ENCODE assay signal across 1 cellular context in the genomic region with DNA sequence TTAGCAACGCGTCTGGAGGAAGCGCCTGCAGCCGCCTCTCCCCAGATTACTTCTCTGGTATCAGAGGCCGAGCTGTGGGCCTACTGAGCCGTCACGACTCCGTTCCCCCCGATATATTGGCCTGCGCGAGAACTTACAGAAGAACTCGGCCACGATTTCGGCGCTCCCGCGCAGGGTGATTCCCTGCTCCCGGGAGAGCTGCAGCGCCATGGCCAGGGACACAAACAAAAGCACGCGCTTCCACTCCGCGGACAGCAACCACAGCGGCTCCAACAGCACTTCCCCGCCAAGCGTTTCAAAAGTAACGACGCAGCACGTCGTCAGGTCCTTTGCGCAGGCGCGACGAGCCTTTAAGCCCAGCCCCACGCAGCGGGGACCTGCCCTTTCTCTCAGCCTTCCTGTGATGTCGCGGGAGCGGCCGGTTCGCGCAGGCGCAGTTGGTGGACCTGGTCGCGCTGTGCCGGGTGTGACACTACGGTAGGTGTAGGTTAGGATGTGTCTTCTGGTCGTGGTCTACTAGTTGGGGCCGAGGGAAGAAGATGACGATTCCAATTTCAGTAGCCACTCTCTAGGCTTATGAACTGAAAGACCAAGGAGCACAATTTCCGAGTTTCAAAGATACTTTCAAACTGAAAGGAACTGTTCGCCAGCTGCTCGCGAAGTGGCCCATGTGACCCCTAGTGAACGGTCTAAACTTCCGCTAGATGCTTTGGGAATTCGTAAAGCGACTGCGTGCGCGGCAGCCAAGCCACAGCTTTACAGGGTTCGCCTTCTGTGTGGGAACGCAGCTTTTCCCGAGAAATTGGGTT.
TF ChIP-seq lines count a peak whose summit lies in the region.

A gene (minus strand): TSS at position 324 of the 809 bp plus-strand sequence. CDS start 114 bp downstream, at position 210.

TF ChIP-seq in K562, 482 proteins besides CTCF, POLR2A, EP300 and RAD21 (continued from another document and continues in another):
- TF ChIP-seq, protein P1, sequence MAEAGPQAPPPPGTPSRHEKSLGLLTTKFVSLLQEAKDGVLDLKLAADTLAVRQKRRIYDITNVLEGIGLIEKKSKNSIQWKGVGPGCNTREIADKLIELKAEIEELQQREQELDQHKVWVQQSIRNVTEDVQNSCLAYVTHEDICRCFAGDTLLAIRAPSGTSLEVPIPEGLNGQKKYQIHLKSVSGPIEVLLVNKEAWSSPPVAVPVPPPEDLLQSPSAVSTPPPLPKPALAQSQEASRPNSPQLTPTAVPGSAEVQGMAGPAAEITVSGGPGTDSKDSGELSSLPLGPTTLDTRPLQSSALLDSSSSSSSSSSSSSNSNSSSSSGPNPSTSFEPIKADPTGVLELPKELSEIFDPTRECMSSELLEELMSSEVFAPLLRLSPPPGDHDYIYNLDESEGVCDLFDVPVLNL (CRISPR knock-in tag; IDR thresholded peaks at IDR 0.05; ENCODE audit: low read depth) = peak; percentile 100
- TF ChIP-seq SPI1 (IDR thresholded peaks at IDR 0.05; ENCODE audit: borderline replicate concordance, low read depth, low read length) (peak; percentile 42; the same call in 1 of the 2 replicates), TAF9B (IDR thresholded peaks at IDR 0.05; ENCODE audit: partially characterized antibody) (peak; percentile 73), NFE2L1 (tag; IDR thresholded peaks at IDR 0.05; ENCODE audit: borderline replicate concordance, low read depth) (no peak), HDAC8 (tag; IDR thresholded peaks at IDR 0.05) (no peak), DDX20 (tag; IDR thresholded peaks at IDR 0.05; ENCODE audit: low read depth) (no peak), NFXL1 (CRISPR knock-in tag; IDR thresholded peaks at IDR 0.05) (no peak), PCBP1 (IDR thresholded peaks at IDR 0.05; ENCODE audit: low read depth, low read length, poor library complexity, severe bottlenecking) (no peak), POU5F1 (IDR thresholded peaks at IDR 0.05; ENCODE audit: borderline replicate concordance, low read depth, low read length, partially characterized antibody) (peak; percentile 17), CBX2 (IDR thresholded peaks at IDR 0.05; ENCODE audit: insufficient read depth, low read length, poor library complexity, severe bottlenecking) (no peak), MAZ (CRISPR knock-in tag; conservative IDR thresholded peaks at IDR 0.05 in 1 of 2, IDR thresholded peaks at IDR 0.05 in 1 of 2) (peak in 1 of 2 experiments; percentile 42; a peak in 2 of 4 replicates), POLR2H (tag; IDR thresholded peaks at IDR 0.05; ENCODE audit: low read depth) (peak; percentile 92), SAP30 (IDR thresholded peaks at IDR 0.05; ENCODE audit: borderline replicate concordance, insufficient read depth, low read depth, low read length, poor library complexity, severe bottlenecking) (peak; percentile 97), PHF8 (IDR thresholded peaks at IDR 0.05; ENCODE audit: borderline replicate concordance, low read length) (peak; percentile 93), EHMT2 (IDR thresholded peaks at IDR 0.05) (no peak), YY1 (IDR thresholded peaks at IDR 0.05; ENCODE audit: borderline replicate concordance in 1 of 3, control insufficient read depth in 1 of 3, extremely low read depth in 1 of 3, insufficient read depth in 3 of 3, insufficient read length in 1 of 3, insufficient replicate concordance in 2 of 3, low read depth in 1 of 3, low read length in 2 of 3) (peak in 2 of 3 experiments; percentile 54 to 55), GATAD2B (IDR thresholded peaks at IDR 0.05; ENCODE audit: borderline replicate concordance) (no peak), CREM (IDR thresholded peaks at IDR 0.05; ENCODE audit: low read depth) (peak; percentile 74), ZNF707 (CRISPR knock-in tag; conservative IDR thresholded peaks at IDR 0.05) (no peak), ELF2 (CRISPR knock-in tag; IDR thresholded peaks at IDR 0.05) (0 out of 2 replicates have a peak, but pooled peaks have one; percentile 45), ZNF780A (CRISPR knock-in tag; IDR thresholded peaks at IDR 0.05) (no peak), ZNF253 (CRISPR knock-in tag; conservative IDR thresholded peaks at IDR 0.05) (no peak), PHB (CRISPR knock-in tag; IDR thresholded peaks at IDR 0.05) (no peak), PURB (CRISPR knock-in tag; IDR thresholded peaks at IDR 0.05; ENCODE audit: low read depth) (no peak), HCFC1 (IDR thresholded peaks at IDR 0.05; ENCODE audit: low read depth, low read length) (no peak), MEIS2 (IDR thresholded peaks at IDR 0.05; ENCODE audit: partially characterized antibody) (peak; percentile 86), ZFX (CRISPR knock-in tag; IDR thresholded peaks at IDR 0.05) (peak; percentile 95), MTF1 (CRISPR knock-in tag; IDR thresholded peaks at IDR 0.05; ENCODE audit: borderline replicate concordance) (no peak), BCL6 (CRISPR knock-in tag; IDR thresholded peaks at IDR 0.05) (no peak), ZNF75A (CRISPR knock-in tag; IDR thresholded peaks at IDR 0.05) (no peak), HEY1 (CRISPR knock-in tag; IDR thresholded peaks at IDR 0.05; ENCODE audit: borderline replicate concordance) (no peak), HIVEP1 (CRISPR knock-in tag; IDR thresholded peaks at IDR 0.05) (no peak), CHD1 (IDR thresholded peaks at IDR 0.05; ENCODE audit: low read length) (peak; percentile 66), MTA3 (IDR thresholded peaks at IDR 0.05; ENCODE audit: borderline replicate concordance) (peak; percentile 66; the same call in 1 of the 2 replicates), RBM15 (IDR thresholded peaks at IDR 0.05; ENCODE audit: insufficient read depth, low read length) (no peak), FUS (optimal IDR thresholded peaks at IDR 0.05; ENCODE audit: low read depth, low read length) (no peak), ZC3H11A (IDR thresholded peaks at IDR 0.05; ENCODE audit: low read depth, low read length) (no peak), SMARCB1 (IDR thresholded peaks at IDR 0.05; ENCODE audit: insufficient read length, low read depth) (peak; percentile 40), NR1H2 (CRISPR knock-in tag; IDR thresholded peaks at IDR 0.05) (peak; percentile 10; the same call in 1 of the 2 replicates)
- TF ChIP-seq, protein P2, sequence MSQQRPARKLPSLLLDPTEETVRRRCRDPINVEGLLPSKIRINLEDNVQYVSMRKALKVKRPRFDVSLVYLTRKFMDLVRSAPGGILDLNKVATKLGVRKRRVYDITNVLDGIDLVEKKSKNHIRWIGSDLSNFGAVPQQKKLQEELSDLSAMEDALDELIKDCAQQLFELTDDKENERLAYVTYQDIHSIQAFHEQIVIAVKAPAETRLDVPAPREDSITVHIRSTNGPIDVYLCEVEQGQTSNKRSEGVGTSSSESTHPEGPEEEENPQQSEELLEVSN (IDR thresholded peaks at IDR 0.05; ENCODE audit: borderline replicate concordance in 1 of 2, extremely low read depth in 1 of 2, insufficient read depth in 1 of 2, insufficient read length in 1 of 2, low read depth in 1 of 2, low read length in 1 of 2, poor library complexity in 1 of 2, severe bottlenecking in 1 of 2) = peak; percentile 70 to 86
- TF ChIP-seq, protein P3, sequence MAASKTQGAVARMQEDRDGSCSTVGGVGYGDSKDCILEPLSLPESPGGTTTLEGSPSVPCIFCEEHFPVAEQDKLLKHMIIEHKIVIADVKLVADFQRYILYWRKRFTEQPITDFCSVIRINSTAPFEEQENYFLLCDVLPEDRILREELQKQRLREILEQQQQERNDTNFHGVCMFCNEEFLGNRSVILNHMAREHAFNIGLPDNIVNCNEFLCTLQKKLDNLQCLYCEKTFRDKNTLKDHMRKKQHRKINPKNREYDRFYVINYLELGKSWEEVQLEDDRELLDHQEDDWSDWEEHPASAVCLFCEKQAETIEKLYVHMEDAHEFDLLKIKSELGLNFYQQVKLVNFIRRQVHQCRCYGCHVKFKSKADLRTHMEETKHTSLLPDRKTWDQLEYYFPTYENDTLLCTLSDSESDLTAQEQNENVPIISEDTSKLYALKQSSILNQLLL (CRISPR knock-in tag; IDR thresholded peaks at IDR 0.05; ENCODE audit: borderline replicate concordance) = no peak
- TF ChIP-seq, protein P4, sequence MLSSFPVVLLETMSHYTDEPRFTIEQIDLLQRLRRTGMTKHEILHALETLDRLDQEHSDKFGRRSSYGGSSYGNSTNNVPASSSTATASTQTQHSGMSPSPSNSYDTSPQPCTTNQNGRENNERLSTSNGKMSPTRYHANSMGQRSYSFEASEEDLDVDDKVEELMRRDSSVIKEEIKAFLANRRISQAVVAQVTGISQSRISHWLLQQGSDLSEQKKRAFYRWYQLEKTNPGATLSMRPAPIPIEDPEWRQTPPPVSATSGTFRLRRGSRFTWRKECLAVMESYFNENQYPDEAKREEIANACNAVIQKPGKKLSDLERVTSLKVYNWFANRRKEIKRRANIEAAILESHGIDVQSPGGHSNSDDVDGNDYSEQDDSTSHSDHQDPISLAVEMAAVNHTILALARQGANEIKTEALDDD (IDR thresholded peaks at IDR 0.05) = peak; percentile 73
- TF ChIP-seq, protein P5, sequence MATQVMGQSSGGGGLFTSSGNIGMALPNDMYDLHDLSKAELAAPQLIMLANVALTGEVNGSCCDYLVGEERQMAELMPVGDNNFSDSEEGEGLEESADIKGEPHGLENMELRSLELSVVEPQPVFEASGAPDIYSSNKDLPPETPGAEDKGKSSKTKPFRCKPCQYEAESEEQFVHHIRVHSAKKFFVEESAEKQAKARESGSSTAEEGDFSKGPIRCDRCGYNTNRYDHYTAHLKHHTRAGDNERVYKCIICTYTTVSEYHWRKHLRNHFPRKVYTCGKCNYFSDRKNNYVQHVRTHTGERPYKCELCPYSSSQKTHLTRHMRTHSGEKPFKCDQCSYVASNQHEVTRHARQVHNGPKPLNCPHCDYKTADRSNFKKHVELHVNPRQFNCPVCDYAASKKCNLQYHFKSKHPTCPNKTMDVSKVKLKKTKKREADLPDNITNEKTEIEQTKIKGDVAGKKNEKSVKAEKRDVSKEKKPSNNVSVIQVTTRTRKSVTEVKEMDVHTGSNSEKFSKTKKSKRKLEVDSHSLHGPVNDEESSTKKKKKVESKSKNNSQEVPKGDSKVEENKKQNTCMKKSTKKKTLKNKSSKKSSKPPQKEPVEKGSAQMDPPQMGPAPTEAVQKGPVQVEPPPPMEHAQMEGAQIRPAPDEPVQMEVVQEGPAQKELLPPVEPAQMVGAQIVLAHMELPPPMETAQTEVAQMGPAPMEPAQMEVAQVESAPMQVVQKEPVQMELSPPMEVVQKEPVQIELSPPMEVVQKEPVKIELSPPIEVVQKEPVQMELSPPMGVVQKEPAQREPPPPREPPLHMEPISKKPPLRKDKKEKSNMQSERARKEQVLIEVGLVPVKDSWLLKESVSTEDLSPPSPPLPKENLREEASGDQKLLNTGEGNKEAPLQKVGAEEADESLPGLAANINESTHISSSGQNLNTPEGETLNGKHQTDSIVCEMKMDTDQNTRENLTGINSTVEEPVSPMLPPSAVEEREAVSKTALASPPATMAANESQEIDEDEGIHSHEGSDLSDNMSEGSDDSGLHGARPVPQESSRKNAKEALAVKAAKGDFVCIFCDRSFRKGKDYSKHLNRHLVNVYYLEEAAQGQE (CRISPR knock-in tag; IDR thresholded peaks at IDR 0.05; ENCODE audit: low read depth) = 0 out of 2 replicates have a peak, but pooled peaks have one; percentile 48
- TF ChIP-seq, protein P6, sequence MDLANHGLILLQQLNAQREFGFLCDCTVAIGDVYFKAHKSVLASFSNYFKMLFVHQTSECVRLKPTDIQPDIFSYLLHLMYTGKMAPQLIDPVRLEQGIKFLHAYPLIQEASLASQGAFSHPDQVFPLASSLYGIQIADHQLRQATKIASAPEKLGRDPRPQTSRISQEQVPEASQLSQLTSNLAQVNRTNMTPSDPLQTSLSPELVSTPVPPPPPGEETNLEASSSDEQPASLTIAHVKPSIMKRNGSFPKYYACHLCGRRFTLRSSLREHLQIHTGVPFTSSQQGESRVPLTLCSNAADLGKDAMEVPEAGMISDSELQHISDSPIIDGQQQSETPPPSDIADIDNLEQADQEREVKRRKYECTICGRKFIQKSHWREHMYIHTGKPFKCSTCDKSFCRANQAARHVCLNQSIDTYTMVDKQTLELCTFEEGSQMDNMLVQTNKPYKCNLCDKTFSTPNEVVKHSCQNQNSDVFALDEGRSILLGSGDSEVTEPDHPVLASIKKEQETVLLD (IDR thresholded peaks at IDR 0.05) = peak; percentile 93
- TF ChIP-seq, protein P7, sequence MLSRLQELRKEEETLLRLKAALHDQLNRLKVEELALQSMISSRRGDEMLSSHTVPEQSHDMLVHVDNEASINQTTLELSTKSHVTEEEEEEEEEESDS (CRISPR knock-in tag; IDR thresholded peaks at IDR 0.05) = no peak
- TF ChIP-seq, protein P8, sequence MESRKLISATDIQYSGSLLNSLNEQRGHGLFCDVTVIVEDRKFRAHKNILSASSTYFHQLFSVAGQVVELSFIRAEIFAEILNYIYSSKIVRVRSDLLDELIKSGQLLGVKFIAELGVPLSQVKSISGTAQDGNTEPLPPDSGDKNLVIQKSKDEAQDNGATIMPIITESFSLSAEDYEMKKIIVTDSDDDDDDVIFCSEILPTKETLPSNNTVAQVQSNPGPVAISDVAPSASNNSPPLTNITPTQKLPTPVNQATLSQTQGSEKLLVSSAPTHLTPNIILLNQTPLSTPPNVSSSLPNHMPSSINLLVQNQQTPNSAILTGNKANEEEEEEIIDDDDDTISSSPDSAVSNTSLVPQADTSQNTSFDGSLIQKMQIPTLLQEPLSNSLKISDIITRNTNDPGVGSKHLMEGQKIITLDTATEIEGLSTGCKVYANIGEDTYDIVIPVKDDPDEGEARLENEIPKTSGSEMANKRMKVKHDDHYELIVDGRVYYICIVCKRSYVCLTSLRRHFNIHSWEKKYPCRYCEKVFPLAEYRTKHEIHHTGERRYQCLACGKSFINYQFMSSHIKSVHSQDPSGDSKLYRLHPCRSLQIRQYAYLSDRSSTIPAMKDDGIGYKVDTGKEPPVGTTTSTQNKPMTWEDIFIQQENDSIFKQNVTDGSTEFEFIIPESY (CRISPR knock-in tag; IDR thresholded peaks at IDR 0.05) = peak; percentile 61; the same call in 1 of the 2 replicates
- TF ChIP-seq, protein P9, sequence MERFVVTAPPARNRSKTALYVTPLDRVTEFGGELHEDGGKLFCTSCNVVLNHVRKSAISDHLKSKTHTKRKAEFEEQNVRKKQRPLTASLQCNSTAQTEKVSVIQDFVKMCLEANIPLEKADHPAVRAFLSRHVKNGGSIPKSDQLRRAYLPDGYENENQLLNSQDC (CRISPR knock-in tag; IDR thresholded peaks at IDR 0.05) = 0 out of 2 replicates have a peak, but pooled peaks have one; percentile 72
- TF ChIP-seq, protein P10, sequence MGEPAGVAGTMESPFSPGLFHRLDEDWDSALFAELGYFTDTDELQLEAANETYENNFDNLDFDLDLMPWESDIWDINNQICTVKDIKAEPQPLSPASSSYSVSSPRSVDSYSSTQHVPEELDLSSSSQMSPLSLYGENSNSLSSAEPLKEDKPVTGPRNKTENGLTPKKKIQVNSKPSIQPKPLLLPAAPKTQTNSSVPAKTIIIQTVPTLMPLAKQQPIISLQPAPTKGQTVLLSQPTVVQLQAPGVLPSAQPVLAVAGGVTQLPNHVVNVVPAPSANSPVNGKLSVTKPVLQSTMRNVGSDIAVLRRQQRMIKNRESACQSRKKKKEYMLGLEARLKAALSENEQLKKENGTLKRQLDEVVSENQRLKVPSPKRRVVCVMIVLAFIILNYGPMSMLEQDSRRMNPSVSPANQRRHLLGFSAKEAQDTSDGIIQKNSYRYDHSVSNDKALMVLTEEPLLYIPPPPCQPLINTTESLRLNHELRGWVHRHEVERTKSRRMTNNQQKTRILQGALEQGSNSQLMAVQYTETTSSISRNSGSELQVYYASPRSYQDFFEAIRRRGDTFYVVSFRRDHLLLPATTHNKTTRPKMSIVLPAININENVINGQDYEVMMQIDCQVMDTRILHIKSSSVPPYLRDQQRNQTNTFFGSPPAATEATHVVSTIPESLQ (CRISPR knock-in tag; IDR thresholded peaks at IDR 0.05) = peak; percentile 41; the same call in 1 of the 2 replicates
